ENCODE assay signal across 16 cellular contexts in the genomic region with DNA sequence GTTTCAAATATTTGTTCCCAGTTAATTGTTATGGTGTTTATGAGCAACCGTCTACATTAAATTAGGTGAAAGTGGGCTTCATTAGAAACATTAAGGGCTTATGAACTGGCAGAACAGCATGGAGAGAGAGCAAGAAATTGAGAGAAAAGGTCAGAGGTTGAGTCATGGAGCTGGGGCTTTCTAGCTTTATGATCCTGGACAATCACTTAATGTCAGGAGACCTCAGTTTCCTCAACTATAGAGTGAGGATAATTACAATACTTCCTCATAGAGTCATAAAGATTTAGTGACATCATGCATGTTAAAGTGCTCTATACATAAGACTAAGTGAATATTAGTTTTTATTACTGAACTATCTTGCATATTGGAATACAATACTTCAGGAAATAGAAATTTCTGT.
DNase-seq lines count a peak whose midpoint lies in the region; ATAC-seq and TF ChIP-seq lines count a peak whose summit lies in the region.
"Had no signal": no experiment of that assay in that cellular context is flagged by ENCODE, and none has a peak within 500 bp of the region (broad histone marks: within the 10 kb centered on the region; RNA-seq: fewer than 3 reads in every experiment).

No MANE protein-coding gene starts in this region.

- no peak overlapping the region for H3K4ac ChIP-seq in mesenchymal stem cell (ENCODE audit: low read depth in 1 of 2, low read length in 2 of 2)

- H3K9me3 ChIP-seq in left ventricle myocardium inferior (replicated peaks) (no peaks in the 10 kb centered on the region), right atrium auricular region (no peaks in the 10 kb centered on the region), mesenchymal stem cell (ENCODE audit: control insufficient read depth, low read length) (no peaks in the 10 kb centered on the region), mammary epithelial cell (replicated peaks; ENCODE audit: insufficient read depth, low read length) (no peaks in the 10 kb centered on the region)
- H3K9me3 ChIP-seq: gastroesophageal sphincter, transverse colon had no signal

- no peak overlapping the region for H2BK120ac ChIP-seq in mesenchymal stem cell (ENCODE audit: low read depth, low read length)

- TF ChIP-seq CTCF in left ventricle myocardium inferior (IDR thresholded peaks at IDR 0.05; ENCODE audit: borderline replicate concordance) (no peak), right atrium auricular region (IDR thresholded peaks at IDR 0.05) (no peak), mammary epithelial cell (conservative IDR thresholded peaks at IDR 0.05 in 1 of 2, IDR thresholded peaks at IDR 0.05 in 1 of 2; ENCODE audit: extremely low read depth in 1 of 2, insufficient read depth in 1 of 2, low read depth in 1 of 2, low read length in 2 of 2) (no peak)

- H4K20me1 ChIP-seq in mammary epithelial cell (ENCODE audit: insufficient read depth, low read length), result no peaks in the 10 kb centered on the region

- H4K8ac ChIP-seq in mesenchymal stem cell (ENCODE audit: low read length), result no peak overlapping the region

- no peak overlapping the region for H3K23ac ChIP-seq in mesenchymal stem cell (ENCODE audit: low read length in 2 of 2)

- no peak overlapping the region for H3K4me3 ChIP-seq in left ventricle myocardium inferior
- H3K4me3 ChIP-seq in right atrium auricular region, result no peak overlapping the region
- H3K4me3 ChIP-seq in mesenchymal stem cell (ENCODE audit: insufficient read depth in 1 of 2, low read depth in 1 of 2, low read length in 2 of 2), result no peak overlapping the region
- H3K4me3 ChIP-seq in mammary epithelial cell (replicated peaks in 1 of 3; ENCODE audit: insufficient read depth in 1 of 3, low read depth in 2 of 3, low read length in 3 of 3), result no peak overlapping the region
- H3K4me3 ChIP-seq: dorsolateral prefrontal cortex, gastroesophageal sphincter, hepatocyte, transverse colon had no signal

- H3K27me3 ChIP-seq in left ventricle myocardium inferior (ENCODE audit: low read depth) (no peaks in the 10 kb centered on the region), right atrium auricular region (no peaks in the 10 kb centered on the region), mesenchymal stem cell (ENCODE audit: control insufficient read depth in 1 of 2, insufficient read depth in 1 of 2, low read length in 2 of 2) (no peaks in the 10 kb centered on the region), mammary epithelial cell (ENCODE audit: insufficient read depth, low read length) (no peaks in the 10 kb centered on the region)
- H3K27me3 ChIP-seq: dorsolateral prefrontal cortex, gastroesophageal sphincter, hepatocyte, transverse colon had no signal

- intact Hi-C loops in left ventricle myocardium inferior (cut with micrococcal nuclease) (no loop called here), mammary epithelial cell (cut with micrococcal nuclease) (no loop called here)

- H4K91ac ChIP-seq in mesenchymal stem cell (ENCODE audit: low read length), result no peak overlapping the region

- no peaks in the 10 kb centered on the region for H3K9me3 Mint-ChIP-seq in activated T-helper 17 cell treated with anti-CD3 and anti-CD28 coated beads, Interleukin-2, amount 50 U/mL, for 72 hours
- H3K9me3 Mint-ChIP-seq: central memory CD8-positive, alpha-beta T cell; memory B cell had no signal

- no peak for DNase-seq in left ventricle myocardium inferior
- no peak for DNase-seq in right atrium auricular region (ENCODE audit: low spot score)
- DNase-seq in mesenchymal stem cell, result no peak
- DNase-seq in KBM-7, result no peak
- DNase-seq in mammary epithelial cell, result no peak
- no peak for DNase-seq in NCI-H2107 treated with DMSO at 0.1 percent for 48 hours (lab: John Stamatoyannopoulos, UW; ENCODE audit: unreplicated experiment)
- DNase-seq: dorsolateral prefrontal cortex, NCI-H1436 treated with DMSO at 0.1 percent for 48 hours, transverse colon had no signal

- no TSS peak for BruUV-seq in mammary epithelial cell (replicated peaks; lab: Mats Ljungman, UMichigan)

- peak overlapping the region; percentile 46 for H3K27ac Mint-ChIP-seq in activated T-helper 17 cell treated with anti-CD3 and anti-CD28 coated beads, Interleukin-2, amount 50 U/mL, for 72 hours
- H3K27ac Mint-ChIP-seq: memory B cell had no signal

- peak; percentile 43 for ATAC-seq in activated T-helper 17 cell treated with anti-CD3 and anti-CD28 coated beads, Interleukin-2, amount 50 U/mL, for 72 hours (replicated peaks)
- ATAC-seq: HCT116 had no signal

- H2BK5ac ChIP-seq in mesenchymal stem cell (ENCODE audit: low read depth, low read length, poor library complexity, severe bottlenecking), result no peak overlapping the region

- peak overlapping the region; percentile 30 for H3K27ac ChIP-seq in left ventricle myocardium inferior (replicated peaks)
- no peak overlapping the region for H3K27ac ChIP-seq in right atrium auricular region
- H3K27ac ChIP-seq in mesenchymal stem cell (ENCODE audit: low read length, poor library complexity, severe bottlenecking), result no peak overlapping the region
- H3K27ac ChIP-seq in mammary epithelial cell (ENCODE audit: insufficient read depth, low read depth, low read length), result no peak overlapping the region
- H3K27ac ChIP-seq: gastroesophageal sphincter, hepatocyte, RWPE1, transverse colon had no signal

- peak overlapping the region; percentile 21 for H3K9ac ChIP-seq in mesenchymal stem cell (ENCODE audit: low read length)
- no peak overlapping the region for H3K9ac ChIP-seq in mammary epithelial cell (ENCODE audit: insufficient read depth, low read length)

- H3K36me3 ChIP-seq in left ventricle myocardium inferior (no peaks in the 10 kb centered on the region), right atrium auricular region (no peaks in the 10 kb centered on the region), mesenchymal stem cell (ENCODE audit: control insufficient read depth in 1 of 2, insufficient read depth in 2 of 2, low read depth in 1 of 2, low read length in 2 of 2) (no peaks in the 10 kb centered on the region), mammary epithelial cell (ENCODE audit: insufficient read depth, low read length) (no peaks in the 10 kb centered on the region)
- H3K36me3 ChIP-seq: gastroesophageal sphincter, transverse colon had no signal

- no peak overlapping the region for H3K18ac ChIP-seq in mesenchymal stem cell (ENCODE audit: low read depth in 1 of 2, low read length in 2 of 2)

- peaks cover 73% of the 10 kb centered on the region for H3K4me1 ChIP-seq in left ventricle myocardium inferior
- H3K4me1 ChIP-seq in right atrium auricular region, result peaks cover 0 to 45% of the 10 kb centered on the region in 2 donors
- no peaks in the 10 kb centered on the region for H3K4me1 ChIP-seq in mesenchymal stem cell (ENCODE audit: control insufficient read depth, insufficient read depth, low read depth, low read length)
- peaks cover 5% of the 10 kb centered on the region for H3K4me1 ChIP-seq in mammary epithelial cell (ENCODE audit: insufficient read depth, low read length)

- H3K79me2 ChIP-seq in mammary epithelial cell (ENCODE audit: insufficient read depth, low read length), result no peaks in the 10 kb centered on the region
- H3K79me2 ChIP-seq: hepatocyte had no signal

- H3K79me1 ChIP-seq in mesenchymal stem cell (replicated peaks; ENCODE audit: low read length, poor library complexity, severe bottlenecking), result no peaks in the 10 kb centered on the region

- H2BK15ac ChIP-seq in mesenchymal stem cell (ENCODE audit: low read depth, poor library complexity, severe bottlenecking), result no peak overlapping the region

- H2AK5ac ChIP-seq in mesenchymal stem cell (ENCODE audit: low read length, severe bottlenecking), result no peak overlapping the region

- no peak overlapping the region for H3K4me3 Mint-ChIP-seq in activated T-helper 17 cell treated with anti-CD3 and anti-CD28 coated beads, Interleukin-2, amount 50 U/mL, for 72 hours
- H3K4me3 Mint-ChIP-seq: central memory CD8-positive, alpha-beta T cell; memory B cell had no signal

- H2BK12ac ChIP-seq in mesenchymal stem cell (ENCODE audit: low read length in 2 of 2), result no peak overlapping the region

- CTCF ChIA-PET in mammary epithelial cell (lab: Charles Lee; ENCODE audit: low non-redundant PET), result no interaction called here

- H2AFZ ChIP-seq in mesenchymal stem cell (ENCODE audit: low read depth, low read length), result no peak overlapping the region
- no peak overlapping the region for H2AFZ ChIP-seq in mammary epithelial cell (ENCODE audit: low read depth, low read length)
- H2AFZ ChIP-seq: hepatocyte had no signal

- H3K4me2 ChIP-seq in mesenchymal stem cell (ENCODE audit: low read length, poor library complexity, severe bottlenecking) (no peak overlapping the region), mammary epithelial cell (ENCODE audit: insufficient read depth, low read depth, low read length) (no peak overlapping the region)
- H3K4me2 ChIP-seq: hepatocyte had no signal

- no peaks in the 10 kb centered on the region for H3K27me3 Mint-ChIP-seq in activated T-helper 17 cell treated with anti-CD3 and anti-CD28 coated beads, Interleukin-2, amount 50 U/mL, for 72 hours
- H3K27me3 Mint-ChIP-seq: central memory CD8-positive, alpha-beta T cell; memory B cell had no signal

- in situ Hi-C loops in KBM-7 (cut with MboI; ENCODE audit: low pct_unique_long_range_greater_than_20kb, low sequenced_read_pairs), result no loop called here
- in situ Hi-C loops in mammary epithelial cell (cut with MboI; ENCODE audit: low sequenced_read_pairs in 2 of 2), result no loop called here

- dilution Hi-C loops in mammary epithelial cell (cut with HindIII; ENCODE audit: low sequenced_read_pairs), result no loop called here

- no peaks in the 10 kb centered on the region for H3K36me3 Mint-ChIP-seq in activated T-helper 17 cell treated with anti-CD3 and anti-CD28 coated beads, Interleukin-2, amount 50 U/mL, for 72 hours (ENCODE audit: low read depth)
- H3K36me3 Mint-ChIP-seq: memory B cell had no signal

- H3K4me1 Mint-ChIP-seq in activated T-helper 17 cell treated with anti-CD3 and anti-CD28 coated beads, Interleukin-2, amount 50 U/mL, for 72 hours, result peaks cover 23% of the 10 kb centered on the region
- H3K4me1 Mint-ChIP-seq: central memory CD8-positive, alpha-beta T cell; memory B cell had no signal

- 56% methylated on average over 1 of the region's 1 CpG for WGBS in mesenchymal stem cell
- 88% methylated on average over 1 of the region's 1 CpG for WGBS in mammary epithelial cell (ENCODE audit: low coverage, missing lambda C conversion rate)

- no peak overlapping the region for H3K14ac ChIP-seq in mesenchymal stem cell (ENCODE audit: low read length in 2 of 2)
